Comparison of ENCODE assay signal across 8 cellular contexts in the genomic region with DNA sequence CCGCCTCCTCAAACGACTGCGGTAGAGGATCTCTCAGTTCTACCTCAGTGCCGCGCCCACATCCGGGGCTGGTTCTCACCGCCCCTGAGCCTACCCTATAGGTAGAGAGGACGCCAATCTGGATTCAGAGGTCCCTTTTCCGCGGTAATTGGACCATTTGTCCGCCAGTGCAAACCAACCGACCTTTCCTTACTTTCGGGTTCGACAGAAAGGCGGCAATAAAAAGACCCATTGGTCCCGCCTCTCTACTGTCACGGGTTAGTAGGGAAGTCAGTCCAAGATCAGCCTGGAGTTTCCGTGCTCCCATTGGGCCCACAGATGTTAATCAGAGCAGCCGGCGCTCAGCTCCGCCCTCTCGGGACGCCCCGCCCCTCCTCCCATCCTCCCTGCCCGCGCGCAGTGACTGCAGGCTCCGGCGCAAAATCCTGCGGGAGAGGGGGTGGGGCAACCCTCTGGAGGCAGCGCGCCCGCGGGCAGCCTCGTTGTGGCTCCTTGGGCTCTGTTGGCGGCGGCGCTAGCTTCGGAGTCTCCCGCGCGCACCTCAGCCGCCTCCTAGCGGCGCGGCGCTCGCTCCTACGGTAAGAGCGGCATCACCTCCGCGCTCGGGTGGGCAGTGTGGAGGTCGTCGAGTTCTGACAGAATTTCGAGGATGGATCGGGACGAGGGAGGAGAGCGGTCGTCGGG. TPM values are rescaled to one million over a fixed set of nuclear protein-coding genes. Genes with fewer than 3 reads are reported as not detected.
DNase-seq lines count a peak whose midpoint lies in the region; ATAC-seq and TF ChIP-seq lines count a peak whose summit lies in the region.

A gene (plus strand): TSS at position 380 of the 684 bp plus-strand sequence.
A gene with protein sequence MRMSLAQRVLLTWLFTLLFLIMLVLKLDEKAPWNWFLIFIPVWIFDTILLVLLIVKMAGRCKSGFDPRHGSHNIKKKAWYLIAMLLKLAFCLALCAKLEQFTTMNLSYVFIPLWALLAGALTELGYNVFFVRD (minus strand): TSS at position 41 of the 684 bp plus-strand sequence. CDS start 4,061 bp downstream, outside the sequence.

- intact Hi-C loops in left cardiac atrium (cut with DNase I) (no loop called here), posterior vena cava (cut with DNase I) (no loop called here), upper lobe of right lung (cut with DNase I) (no loop called here)

- H3K4me3 Mint-ChIP-seq in T-helper 1 cell treated with Interleukin-12 subunit alpha and Interleukin-12 subunit beta and Interleukin-4 antibody, amounts not matched to agents 30 μg/mL and 1 μg/mL, for 36 hours = peak within 1 kb of the TSS; percentile 91

- no peaks in the 10 kb centered on the region for H3K9me3 ChIP-seq in upper lobe of right lung

- DNase-seq in NCI-H1694 (lab: John Stamatoyannopoulos, UW) (peak; percentile 100), amygdala (lab: John Stamatoyannopoulos, UW) (peak; percentile 87 to 100 (median 99)), left cardiac atrium (peak; percentile 98), posterior vena cava (ENCODE audit: low spot score) (peak; percentile 99), upper lobe of right lung (peak; percentile 99)

- H3K4me1 Mint-ChIP-seq in T-helper 1 cell treated with Interleukin-12 subunit alpha and Interleukin-12 subunit beta and Interleukin-4 antibody, amounts not matched to agents 30 μg/mL and 1 μg/mL, for 36 hours (ENCODE audit: low read depth) = peaks cover 57% of the 10 kb centered on the region

- H3K4me3 ChIP-seq in upper lobe of right lung = peak within 1 kb of the TSS; percentile 93

- H3K27ac Mint-ChIP-seq in T-helper 1 cell treated with Interleukin-12 subunit alpha and Interleukin-12 subunit beta and Interleukin-4 antibody, amounts not matched to agents 30 μg/mL and 1 μg/mL, for 36 hours = peak within 1 kb of the TSS; percentile 85

- no peaks in the 10 kb centered on the region for H3K27me3 Mint-ChIP-seq in T-helper 1 cell treated with Interleukin-12 subunit alpha and Interleukin-12 subunit beta and Interleukin-4 antibody, amounts not matched to agents 30 μg/mL and 1 μg/mL, for 36 hours (ENCODE audit: low read depth)

- H3K4me1 ChIP-seq in upper lobe of right lung = peaks cover 23% of the 10 kb centered on the region

- no peaks in the 10 kb centered on the region for H3K9me3 Mint-ChIP-seq in T-helper 1 cell treated with Interleukin-12 subunit alpha and Interleukin-12 subunit beta and Interleukin-4 antibody, amounts not matched to agents 30 μg/mL and 1 μg/mL, for 36 hours

- no peaks in the 10 kb centered on the region for H3K36me3 ChIP-seq in upper lobe of right lung

- peak; percentile 49 for TF ChIP-seq CTCF in upper lobe of right lung (IDR thresholded peaks at IDR 0.05)

- peak within 1 kb of the TSS; percentile 87 for H3K27ac ChIP-seq in upper lobe of right lung

- H3K36me3 Mint-ChIP-seq in T-helper 1 cell treated with Interleukin-12 subunit alpha and Interleukin-12 subunit beta and Interleukin-4 antibody, amounts not matched to agents 30 μg/mL and 1 μg/mL, for 36 hours (ENCODE audit: low read depth) = peaks cover 26% of the 10 kb centered on the region

- ATAC-seq in HG02885 (IDR thresholded peaks at IDR 0.05; ENCODE audit: poor library complexity, unreplicated experiment) = peak; percentile 88
- ATAC-seq in left cardiac atrium = peak; percentile 97
- peak; percentile 97 for ATAC-seq in upper lobe of right lung

- peak; percentile 59 for TF ChIP-seq POLR2A in GM15510 (IDR thresholded peaks at IDR 0.05; ENCODE audit: borderline replicate concordance, extremely low read depth, insufficient read length)

- H3K27me3 ChIP-seq in upper lobe of right lung = no peaks in the 10 kb centered on the region

RNA-seq across cellular contexts. Expression of the first gene that starts in this region (rescaled TPM):
- total RNA-seq in left cardiac atrium (10 to 100 TPM; 17.3 to 17.7 TPM), posterior vena cava (10 to 100 TPM; 19.1 to 41.3 TPM), upper lobe of right lung (14.4 TPM)

RNA-seq across cellular contexts. Expression of the second gene that starts in this region (rescaled TPM):
- 10 to 100 TPM in 1 of 2 donors, 1 to 10 TPM in 1; 7.6 to 11.3 TPM for total RNA-seq in left cardiac atrium
- 10 to 100 TPM in 1 of 2 donors, 1 to 10 TPM in 1; 9.7 to 11.1 TPM for total RNA-seq in posterior vena cava
- 22.8 TPM for total RNA-seq in upper lobe of right lung

Comparison
In these comparisons a context has a peak if more than half of its experiments do, and no peak if none do; other contexts are left out.
1. Peak in every context shown above with its lines: DNase-seq, ATAC-seq, H3K4me3 ChIP-seq and H3K27ac ChIP-seq.